Comparison of ENCODE assay signal across 32 cellular contexts in genomic region chr2:122670932-122671331, GRCh38.
DNase-seq lines count a peak whose midpoint lies in the region; TF ChIP-seq lines count a peak whose summit lies in the region.
"Had no signal": no experiment of that assay in that cellular context is flagged by ENCODE, and none has a peak within 500 bp of the region (broad histone marks: within the 10 kb centered on the region; RNA-seq: fewer than 3 reads in every experiment).

No MANE protein-coding gene starts in this region.

- no peak for TF ChIP-seq CTCF in uterus (IDR thresholded peaks at IDR 0.05)

- intact Hi-C loops in activated CD4-positive, alpha-beta T cell treated with anti-CD3 and anti-CD28 coated beads, Interleukin-2, amount 10 ng/mL, durations not matched to agents 24 days and 14 days (cut with micrococcal nuclease), result no loop called here
- intact Hi-C loops in uterus (cut with DNase I; ENCODE audit: low total_unique reads), result no loop called here

- no peaks in the 10 kb centered on the region for H3K36me3 ChIP-seq in uterus
- H3K36me3 ChIP-seq: neutrophil, upper lobe of right lung had no signal

- no peaks in the 10 kb centered on the region for H3K9me3 ChIP-seq in uterus
- H3K9me3 ChIP-seq: neutrophil, upper lobe of right lung had no signal

- no peak overlapping the region for H3K4me3 ChIP-seq in uterus
- H3K4me3 ChIP-seq: upper lobe of right lung had no signal

- no peaks in the 10 kb centered on the region for H3K27me3 Mint-ChIP-seq in activated CD4-positive, alpha-beta T cell treated with anti-CD3 and anti-CD28 coated beads, Interleukin-2, amount 10 ng/mL, durations not matched to agents 24 days and 14 days
- H3K27me3 Mint-ChIP-seq: activated CD8-positive, alpha-beta T cell treated with anti-CD3 and anti-CD28 coated beads for 36 hours; activated naive CD4-positive, alpha-beta T cell treated with anti-CD3 and anti-CD28 coated beads, Interleukin-2, amount 10 ng/mL, durations not matched to agents 7 days and 5 days; brain; IgD-negative memory B cell; naive B cell had no signal

- no peak overlapping the region for H3K27ac ChIP-seq in uterus
- H3K27ac ChIP-seq: neutrophil, upper lobe of right lung had no signal

- no peak overlapping the region for H3K4me3 Mint-ChIP-seq in activated CD4-positive, alpha-beta T cell treated with anti-CD3 and anti-CD28 coated beads, Interleukin-2, amount 10 ng/mL, durations not matched to agents 24 days and 14 days
- H3K4me3 Mint-ChIP-seq: activated CD8-positive, alpha-beta T cell treated with anti-CD3 and anti-CD28 coated beads for 36 hours; activated naive CD4-positive, alpha-beta T cell treated with anti-CD3 and anti-CD28 coated beads, Interleukin-2, amount 10 ng/mL, durations not matched to agents 7 days and 5 days; brain; endodermal cell; IgD-negative memory B cell; naive B cell had no signal

- no peaks in the 10 kb centered on the region for H3K4me1 ChIP-seq in uterus
- H3K4me1 ChIP-seq: upper lobe of right lung had no signal

- H3K36me3 Mint-ChIP-seq in activated CD4-positive, alpha-beta T cell treated with anti-CD3 and anti-CD28 coated beads, Interleukin-2, amount 10 ng/mL, durations not matched to agents 24 days and 14 days (ENCODE audit: low read depth), result no peaks in the 10 kb centered on the region
- H3K36me3 Mint-ChIP-seq: activated naive CD4-positive, alpha-beta T cell treated with anti-CD3 and anti-CD28 coated beads, Interleukin-2, amount 10 ng/mL, durations not matched to agents 7 days and 5 days; brain; IgD-negative memory B cell; naive B cell had no signal

- H3K9me3 Mint-ChIP-seq in activated CD4-positive, alpha-beta T cell treated with anti-CD3 and anti-CD28 coated beads, Interleukin-2, amount 10 ng/mL, durations not matched to agents 24 days and 14 days, result no peaks in the 10 kb centered on the region
- H3K9me3 Mint-ChIP-seq: activated naive CD4-positive, alpha-beta T cell treated with anti-CD3 and anti-CD28 coated beads, Interleukin-2, amount 10 ng/mL, durations not matched to agents 7 days and 5 days; endodermal cell; IgD-negative memory B cell had no signal

- H3K4me1 Mint-ChIP-seq in activated CD4-positive, alpha-beta T cell treated with anti-CD3 and anti-CD28 coated beads, Interleukin-2, amount 10 ng/mL, durations not matched to agents 24 days and 14 days, result no peaks in the 10 kb centered on the region
- H3K4me1 Mint-ChIP-seq: activated naive CD4-positive, alpha-beta T cell treated with anti-CD3 and anti-CD28 coated beads, Interleukin-2, amount 10 ng/mL, durations not matched to agents 7 days and 5 days; IgD-negative memory B cell; naive B cell had no signal

- H3K27ac Mint-ChIP-seq in activated CD4-positive, alpha-beta T cell treated with anti-CD3 and anti-CD28 coated beads, Interleukin-2, amount 10 ng/mL, durations not matched to agents 24 days and 14 days, result no peak overlapping the region
- H3K27ac Mint-ChIP-seq: activated CD8-positive, alpha-beta T cell treated with anti-CD3 and anti-CD28 coated beads for 36 hours; activated naive CD4-positive, alpha-beta T cell treated with anti-CD3 and anti-CD28 coated beads, Interleukin-2, amount 10 ng/mL, durations not matched to agents 7 days and 5 days; brain; endodermal cell; IgD-negative memory B cell had no signal

- DNase-seq in NCI-H146 (lab: John Stamatoyannopoulos, UW) (peak; percentile 30), NCI-H146 treated with DMSO at 0.1 percent for 48 hours (lab: John Stamatoyannopoulos, UW; ENCODE audit: unreplicated experiment) (no peak), NCI-H187 treated with DMSO at 0.1 percent for 48 hours (lab: John Stamatoyannopoulos, UW) (peak; percentile 43), NCI-H510A treated with DMSO at 0.1 percent for 48 hours (lab: John Stamatoyannopoulos, UW) (peak; percentile 62), iPS-NIHi11 (ENCODE audit: low spot score) (peak; percentile 16), uterus (no peak), NOMO-1 (lab: John Stamatoyannopoulos, UW; ENCODE audit: unreplicated experiment in 2 of 2) (no peak)
- DNase-seq in activated CD4-positive, alpha-beta T cell treated with anti-CD3 and anti-CD28 coated beads, Interleukin-2, amount 10 ng/mL, durations not matched to agents 24 days and 14 days, result no peak
- DNase-seq: 8988T; activated CD4-positive, alpha-beta T cell treated with anti-CD3 and anti-CD28 coated beads for 1 hour; activated CD8-positive, alpha-beta memory T cell treated with anti-CD3 and anti-CD28 coated beads, Interleukin-2, amount 50 U/mL, for 48 hours; activated CD8-positive, alpha-beta T cell treated with anti-CD3 and anti-CD28 coated beads for 36 hours; activated naive CD4-positive, alpha-beta T cell treated with anti-CD3 and anti-CD28 coated beads, Interleukin-2, amount 10 ng/mL, durations not matched to agents 7 days and 5 days; amniotic stem cell; C1 segment of cervical spinal cord; Calu3; cerebellar nuclear complex; dermis blood vessel endothelial cell; endodermal cell; head of caudate nucleus; midbrain; naive B cell; NCI-H2227 treated with DMSO at 0.1 percent for 48 hours; right cardiac atrium; Right ventricle myocardium superior; stimulated activated CD4-positive, alpha-beta T cell treated with anti-CD3 and anti-CD28 coated beads, Interleukin-1b, Interleukin-23, amount 100 ng/mL, for 48 hours; stimulated activated naive CD8-positive, alpha-beta T cell treated with anti-CD3 and anti-CD28 coated beads, Interleukin-15, Interleukin-2, amounts not matched to agents 100 U/mL and 50 U/mL, for 24 hours; T-helper 2 cell; upper lobe of right lung had no signal

- no peak for TF ChIP-seq POLR2A in uterus (IDR thresholded peaks at IDR 0.05)

- H3K27me3 ChIP-seq in uterus, result no peaks in the 10 kb centered on the region
- H3K27me3 ChIP-seq: neutrophil, upper lobe of right lung had no signal

Comparison
In these comparisons a context has a peak if more than half of its experiments do, and no peak if none do; other contexts are left out.
1. DNase-seq: peak in NCI-H146 (single experiment), NCI-H187 treated with DMSO at 0.1 percent for 48 hours (single experiment), NCI-H510A treated with DMSO at 0.1 percent for 48 hours (single experiment) and iPS-NIHi11 (single experiment); none in NCI-H146 treated with DMSO at 0.1 percent for 48 hours (single experiment), activated CD4-positive, alpha-beta T cell treated with anti-CD3 and anti-CD28 coated beads, Interleukin-2, amount 10 ng/mL, durations not matched to agents 24 days and 14 days (single experiment), uterus (0 of 2) and NOMO-1 (0 of 2).